8 cellular contexts compared by ENCODE assay signal in the genomic region with DNA sequence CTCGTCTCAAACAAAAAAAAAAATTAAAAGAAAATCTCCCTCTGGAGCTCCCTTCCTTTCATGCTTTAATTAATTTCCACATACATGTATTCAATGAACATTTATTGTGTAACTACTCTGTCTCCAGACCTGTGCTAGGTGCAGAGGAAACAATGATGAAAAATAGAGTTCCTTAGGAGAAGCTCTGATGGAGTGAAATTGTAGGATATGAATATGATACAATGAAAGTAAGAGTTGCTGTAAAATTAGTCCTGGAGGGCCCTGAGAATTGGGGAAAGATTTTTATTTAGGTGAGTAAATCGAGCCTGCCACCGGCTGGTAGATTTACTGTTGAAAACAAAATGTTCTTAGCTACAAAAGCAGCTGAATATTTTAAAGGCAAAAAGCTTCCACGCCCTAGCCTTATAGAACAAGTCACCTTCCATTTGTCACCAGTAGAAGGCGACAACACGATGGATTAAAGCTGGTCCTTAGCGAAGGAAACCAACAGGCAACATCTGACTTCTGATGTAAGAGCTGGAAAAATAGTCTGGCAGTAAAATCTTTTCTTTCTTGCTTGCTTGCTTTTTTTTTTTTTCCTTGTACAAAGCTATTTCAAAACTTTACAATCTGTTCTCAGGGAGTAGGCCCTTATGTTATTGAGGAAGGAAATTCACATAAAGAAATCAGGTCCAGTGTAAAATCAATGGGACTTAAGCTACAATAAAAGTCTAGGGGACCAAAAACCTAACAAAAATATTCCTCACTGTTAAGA.
DNase-seq lines count a peak whose midpoint lies in the region; TF ChIP-seq lines count a peak whose summit lies in the region.

No MANE protein-coding gene starts in this region.

- no peak overlapping the region for H3K4me3 Mint-ChIP-seq in activated CD4-positive, alpha-beta T cell treated with anti-CD3 and anti-CD28 coated beads, Interleukin-2, amount 10 ng/mL, durations not matched to agents 24 days and 14 days
- H3K4me3 Mint-ChIP-seq in H9 = no peak overlapping the region
- no peak overlapping the region for H3K4me3 Mint-ChIP-seq in endodermal cell

- peaks cover 1% of the 10 kb centered on the region for H3K4me1 Mint-ChIP-seq in activated CD4-positive, alpha-beta T cell treated with anti-CD3 and anti-CD28 coated beads, Interleukin-2, amount 10 ng/mL, durations not matched to agents 24 days and 14 days
- H3K4me1 Mint-ChIP-seq in H9 = peaks cover 3 to 10% of the 10 kb centered on the region in 2 experiments
- peaks cover 11% of the 10 kb centered on the region for H3K4me1 Mint-ChIP-seq in endodermal cell

- H3K4me1 ChIP-seq in H9 (ENCODE audit: insufficient read depth, low read length) (no peaks in the 10 kb centered on the region), SK-N-SH (ENCODE audit: control insufficient read depth in 1 of 2, insufficient read depth in 2 of 2, low read depth in 1 of 2, low read length in 1 of 2) (no peaks in the 10 kb centered on the region; a peak in 1 of 4 replicates), endodermal cell (ENCODE audit: control insufficient read depth, insufficient read depth, low read length) (no peaks in the 10 kb centered on the region), tibial nerve (peaks cover 0 to 13% (median 3%) of the 10 kb centered on the region in 4 donors)

- peaks cover 2% of the 10 kb centered on the region for H3K27me3 Mint-ChIP-seq in activated CD4-positive, alpha-beta T cell treated with anti-CD3 and anti-CD28 coated beads, Interleukin-2, amount 10 ng/mL, durations not matched to agents 24 days and 14 days
- peaks cover 2% of the 10 kb centered on the region for H3K27me3 Mint-ChIP-seq in H9 (ENCODE audit: low read depth)
- peaks cover 2% of the 10 kb centered on the region for H3K27me3 Mint-ChIP-seq in endodermal cell (ENCODE audit: insufficient read depth)

- H3K27me3 ChIP-seq in H9 (ENCODE audit: insufficient read depth, low read length) (no peaks in the 10 kb centered on the region), SK-N-SH (ENCODE audit: insufficient read depth) (no peaks in the 10 kb centered on the region; the same call in 1 of the 2 replicates), endodermal cell (ENCODE audit: control insufficient read depth, insufficient read depth, low read length, poor library complexity, severe bottlenecking) (no peaks in the 10 kb centered on the region), tibial nerve (no peaks in the 10 kb centered on the region)

- H3T11ph ChIP-seq in H9 (ENCODE audit: low read length) = no peak overlapping the region

- TF ChIP-seq EP300 in SK-N-SH (IDR thresholded peaks at IDR 0.05; ENCODE audit: borderline replicate concordance in 1 of 2, low read depth in 1 of 2, low read length in 1 of 2) (no peak; a peak in 1 of 4 replicates), tibial nerve (IDR thresholded peaks at IDR 0.05) (peak; percentile 33 to 82)

- H3K79me2 ChIP-seq in H9 (ENCODE audit: insufficient read depth, low read length) = no peaks in the 10 kb centered on the region
- no peaks in the 10 kb centered on the region for H3K79me2 ChIP-seq in SK-N-SH (ENCODE audit: insufficient read depth)

- no peak overlapping the region for H2BK20ac ChIP-seq in H9 (ENCODE audit: low read depth, low read length, poor library complexity, severe bottlenecking)

- H3K4me2 ChIP-seq in H9 (ENCODE audit: insufficient read depth, insufficient read length, low read length) (no peak overlapping the region), SK-N-SH (no peak overlapping the region)

- DNase-seq in activated CD4-positive, alpha-beta T cell treated with anti-CD3 and anti-CD28 coated beads, Interleukin-2, amount 10 ng/mL, durations not matched to agents 24 days and 14 days = peak; percentile 81
- no peak for DNase-seq in activated CD4-positive, alpha-beta T cell treated with anti-CD3 and anti-CD28 coated beads for 1 hour
- peak; percentile 58 for DNase-seq in H9
- DNase-seq in NCI-H1105 (lab: John Stamatoyannopoulos, UW) = peak; percentile 64
- peak; percentile 70 for DNase-seq in SK-N-SH
- peak; percentile 81 for DNase-seq in endodermal cell
- peak; percentile 89 for DNase-seq in medulla oblongata (ENCODE audit: extremely low spot score)
- peak; percentile 21 to 86 for DNase-seq in tibial nerve (ENCODE audit: low spot score in 2 of 2)

- H4K91ac ChIP-seq in H9 (ENCODE audit: insufficient read length, low read depth, low read length) = no peak overlapping the region

- no peaks in the 10 kb centered on the region for H3K9me3 Mint-ChIP-seq in activated CD4-positive, alpha-beta T cell treated with anti-CD3 and anti-CD28 coated beads, Interleukin-2, amount 10 ng/mL, durations not matched to agents 24 days and 14 days
- H3K9me3 Mint-ChIP-seq in H9 (no peaks in the 10 kb centered on the region), endodermal cell (no peaks in the 10 kb centered on the region)

- H2BK15ac ChIP-seq in H9 (ENCODE audit: low read depth, low read length) = no peak overlapping the region

- no CpG with 5 or more reads among the region's 7 CpGs for WGBS in H9 (ENCODE audit: extremely low coverage, insufficient read length, low lambda C conversion rate)
- 20% methylated on average over 7 of the region's 7 CpGs for WGBS in SK-N-SH (ENCODE audit: low lambda C conversion rate)
- WGBS in endodermal cell (ENCODE audit: insufficient coverage in 1 of 2, insufficient read length in 1 of 2), 2 experiments = 15 to 19% methylated on average over 7 of the region's 7 CpGs
- WGBS in tibial nerve, 2 donors = 13 to 15% methylated on average over 7 of the region's 7 CpGs

- no peak overlapping the region for H4K5ac ChIP-seq in H9 (ENCODE audit: insufficient read length, low read depth, low read length)

- H2BK5ac ChIP-seq in H9 (ENCODE audit: insufficient read length, low read length) = no peak overlapping the region

- H4K8ac ChIP-seq in H9 (replicated peaks; ENCODE audit: insufficient read length, low read depth, low read length) = no peak overlapping the region

- H2AFZ ChIP-seq in H9 (ENCODE audit: low read length) (no peak overlapping the region), SK-N-SH (ENCODE audit: low read depth) (no peak overlapping the region; the same call in 1 of the 2 replicates)

- no peak overlapping the region for H2BK120ac ChIP-seq in H9 (ENCODE audit: low read depth, low read length, poor library complexity, severe bottlenecking)

- H3K4me3 ChIP-seq in SK-N-SH (ENCODE audit: low read depth in 2 of 2, low read length in 1 of 2) (no peak overlapping the region), endodermal cell (ENCODE audit: low read length) (no peak overlapping the region), tibial nerve (no peak overlapping the region)

- peak; percentile 95 for TF ChIP-seq RAD21 in SK-N-SH (IDR thresholded peaks at IDR 0.05; ENCODE audit: low read length)

- POLR2A ChIA-PET in SK-N-SH (lab: Yijun Ruan, JAX) = interaction anchor here (0.7 to 1.1 kb wide), 4 partner anchors 65 to 445 kb away, joined by 3 to 4 read pairs (median 4); no protein-coding TSS in a partner anchor

- H3K9me2 ChIP-seq in SK-N-SH = no peaks in the 10 kb centered on the region

- H3K27ac Mint-ChIP-seq in activated CD4-positive, alpha-beta T cell treated with anti-CD3 and anti-CD28 coated beads, Interleukin-2, amount 10 ng/mL, durations not matched to agents 24 days and 14 days = no peak overlapping the region
- H3K27ac Mint-ChIP-seq in H9 (0 out of 7 replicates have a peak overlapping the region, but pooled peaks of 1 of the 3 experiments have one; percentile 69), endodermal cell (no peak overlapping the region)

- H3K23ac ChIP-seq in H9 (ENCODE audit: insufficient read length, low read depth, low read length) = no peak overlapping the region

- H3K14ac ChIP-seq in H9 (ENCODE audit: insufficient read depth, low read length) = no peak overlapping the region

- H2AK5ac ChIP-seq in H9 (ENCODE audit: insufficient read length, low read length) = no peak overlapping the region

- intact Hi-C loops in activated CD4-positive, alpha-beta T cell treated with anti-CD3 and anti-CD28 coated beads, Interleukin-2, amount 10 ng/mL, durations not matched to agents 24 days and 14 days (cut with micrococcal nuclease) = loop anchor here (1.0 to 5.0 kb wide), 4 partner anchors 75 to 549 kb away; no protein-coding TSS in a partner anchor

- H3K56ac ChIP-seq in H9 (ENCODE audit: insufficient read length, low read depth, low read length) = no peak overlapping the region

- H3K23me2 ChIP-seq in H9 (ENCODE audit: insufficient read length, low read depth, low read length, poor library complexity, severe bottlenecking) = no peaks in the 10 kb centered on the region

- H3F3A ChIP-seq in SK-N-SH (replicated peaks; ENCODE audit: insufficient read depth) = no peaks in the 10 kb centered on the region

- H4K20me1 ChIP-seq in H9 (ENCODE audit: control insufficient read depth, insufficient read depth, insufficient read length) = no peaks in the 10 kb centered on the region
- H4K20me1 ChIP-seq in SK-N-SH (ENCODE audit: insufficient read depth) = no peaks in the 10 kb centered on the region

- no peaks in the 10 kb centered on the region for H3K36me3 Mint-ChIP-seq in activated CD4-positive, alpha-beta T cell treated with anti-CD3 and anti-CD28 coated beads, Interleukin-2, amount 10 ng/mL, durations not matched to agents 24 days and 14 days (ENCODE audit: low read depth)
- H3K36me3 Mint-ChIP-seq in H9 (ENCODE audit: insufficient read depth in 1 of 3, low read depth in 3 of 3) = no peaks in the 10 kb centered on the region
- H3K36me3 Mint-ChIP-seq in endodermal cell (ENCODE audit: low read depth) = no peaks in the 10 kb centered on the region

- H3K79me1 ChIP-seq in H9 (ENCODE audit: insufficient read depth, low read depth, low read length, poor library complexity, severe bottlenecking) = no peaks in the 10 kb centered on the region

- TF ChIP-seq POLR2A in tibial nerve (IDR thresholded peaks at IDR 0.05) = no peak

- H3K9ac ChIP-seq in H9 (ENCODE audit: extremely low read depth, insufficient read length, low read length) (no peak overlapping the region), SK-N-SH (no peak overlapping the region), endodermal cell (ENCODE audit: extremely low read depth, low read length, poor library complexity, severe bottlenecking) (no peak overlapping the region)

- no peaks in the 10 kb centered on the region for H3K9me3 ChIP-seq in H9 (ENCODE audit: control insufficient read depth, low read depth, low read length)
- H3K9me3 ChIP-seq in SK-N-SH = no peaks in the 10 kb centered on the region
- no peaks in the 10 kb centered on the region for H3K9me3 ChIP-seq in endodermal cell (ENCODE audit: control insufficient read depth, low read length)
- H3K9me3 ChIP-seq in tibial nerve = no peaks in the 10 kb centered on the region

- no peak overlapping the region for H3K4ac ChIP-seq in H9 (ENCODE audit: low read depth, low read length)

- H3K27ac ChIP-seq in H9 (ENCODE audit: insufficient read length, low read depth, low read length) (no peak overlapping the region), SK-N-SH (ENCODE audit: low read depth in 2 of 2, low read length in 1 of 2) (peak overlapping the region in 1 of 2 experiments; percentile 58; a peak in 2 of 4 replicates), endodermal cell (ENCODE audit: low read depth, low read length) (no peak overlapping the region), tibial nerve (peak overlapping the region in 3 of 4 donors; percentile 5 to 80 (median 60))

- CTCF ChIA-PET in SK-N-SH (lab: Yijun Ruan, JAX) = interaction anchor here (0.6 to 3.3 kb wide), 79 partner anchors 8 to 850 kb away, joined by 3 to 59 read pairs (median 4); partner anchors contain the start of gene ROR1

- H3K18ac ChIP-seq in H9 (ENCODE audit: insufficient read length, low read depth, low read length) = no peak overlapping the region

- H2BK12ac ChIP-seq in H9 (ENCODE audit: insufficient read length, low read depth, low read length) = no peak overlapping the region

- H3K36me3 ChIP-seq in SK-N-SH (replicated peaks in 1 of 2; ENCODE audit: control insufficient read depth in 1 of 2, insufficient read depth in 2 of 2, low read length in 1 of 2) (no peaks in the 10 kb centered on the region), endodermal cell (ENCODE audit: control insufficient read depth, insufficient read depth, low read length) (no peaks in the 10 kb centered on the region), tibial nerve (no peaks in the 10 kb centered on the region)

- peak; percentile 86 for TF ChIP-seq CTCF in H9 (conservative IDR thresholded peaks at IDR 0.05)
- peak; percentile 87 for TF ChIP-seq CTCF in SK-N-SH (IDR thresholded peaks at IDR 0.05)
- peak; percentile 92 for TF ChIP-seq CTCF in endodermal cell (conservative IDR thresholded peaks at IDR 0.05)
- peak; percentile 66 to 85 (median 78) for TF ChIP-seq CTCF in tibial nerve (IDR thresholded peaks at IDR 0.05)

Comparison
In these comparisons a context has a peak if more than half of its experiments do, and no peak if none do; other contexts are left out.
1. H3K27ac ChIP-seq: peak in tibial nerve (3 of 4); none in H9 (single experiment) and endodermal cell (single experiment).
2. Peak in every context shown above with its lines, with median percentiles within 50 percentile points of each other: CTCF ChIP-seq.